8 cellular contexts compared by ENCODE assay signal in genomic region chr16:53704445-53704813, GRCh38. TPM values are rescaled to one million over a fixed set of nuclear protein-coding genes. Genes with fewer than 3 reads are reported as not detected.
A peak's percentile ranks its signal among the peaks of the same experiment; 100 is the strongest.
DNase-seq lines count a peak whose midpoint lies in the region; ATAC-seq and TF ChIP-seq lines count a peak whose summit lies in the region.

No MANE protein-coding gene starts in this region.

- H3K36me3 Mint-ChIP-seq in natural killer cell = no peaks in the 10 kb centered on the region

- H3K27ac ChIP-seq in coronary artery = peak overlapping the region; percentile 75 to 86

- H3K27me3 ChIP-seq in BJ (ENCODE audit: control insufficient read depth, insufficient read depth, low read length) = no peaks in the 10 kb centered on the region

- POLR2A ChIA-PET in BJ (lab: Charles Lee) = no interaction called here

- peaks cover 21 to 38% of the 10 kb centered on the region in 2 donors for H3K4me1 Mint-ChIP-seq in natural killer cell

- H3K27ac Mint-ChIP-seq in natural killer cell = peak overlapping the region; percentile 93 to 95

- H3K27me3 Mint-ChIP-seq in natural killer cell (ENCODE audit: low read depth in 2 of 2) = no peaks in the 10 kb centered on the region

- TF ChIP-seq CTCF in BJ (IDR thresholded peaks at IDR 0.05; ENCODE audit: insufficient read depth, low read depth, low read length) = no peak
- TF ChIP-seq CTCF in LNCaP clone FGC (IDR thresholded peaks at IDR 0.05; ENCODE audit: control insufficient read depth, extremely low read depth, insufficient read depth) = no peak
- TF ChIP-seq CTCF in coronary artery (IDR thresholded peaks at IDR 0.05) = no peak
- no peak for TF ChIP-seq CTCF in natural killer cell (IDR thresholded peaks at IDR 0.05)

- peaks cover 2% of the 10 kb centered on the region; the same call in 1 of the 2 replicates for H3K36me3 ChIP-seq in BJ (ENCODE audit: control insufficient read depth, insufficient read depth, low read length)

- peak overlapping the region; percentile 97 for H3K4me3 Mint-ChIP-seq in natural killer cell

- DNase-seq in BJ (ENCODE audit: low read depth) (no peak), LNCaP clone FGC (ENCODE audit: low read depth) (no peak), coronary artery (ENCODE audit: low spot score) (no peak), natural killer cell (no peak), H4 (ENCODE audit: low spot score) (no peak), NCI-H1048 (lab: John Stamatoyannopoulos, UW) (no peak)

- H3K9me3 Mint-ChIP-seq in natural killer cell = no peaks in the 10 kb centered on the region

- no peak for ATAC-seq in natural killer cell
- no peak for ATAC-seq in HG02938 (IDR thresholded peaks at IDR 0.05; ENCODE audit: unreplicated experiment)
- ATAC-seq in HG03460 (IDR thresholded peaks at IDR 0.05; ENCODE audit: unreplicated experiment) = no peak

- H3K4me3 ChIP-seq in BJ (ENCODE audit: low read depth, low read length) (peak overlapping the region; percentile 60), LNCaP clone FGC (ENCODE audit: low read depth, low read length) (peak overlapping the region; percentile 88), coronary artery (peak overlapping the region; percentile 98)

- CTCF ChIA-PET in BJ (lab: Yijun Ruan, JAX) = interaction anchor here (1.1 kb wide), 1 partner anchor 10 kb away, joined by 6 read pairs; no protein-coding TSS in a partner anchor

- intact Hi-C loops in natural killer cell (cut with micrococcal nuclease) = no loop called here

RNA-seq across cellular contexts. Expression of gene FTO, which starts 0.5 kb away (rescaled TPM):
- 86.3 and 95.2 TPM in 2 replicates for polyA plus RNA-seq in BJ (2011; rRNA removed)
- polyA minus RNA-seq in BJ (2011; rRNA and poly(A)+ RNA removed) = 76.8 and 85.3 TPM in 2 replicates
- total RNA-seq in natural killer cell = 10 to 100 TPM; 55.4 to 70.5 (median 55.4) TPM
- total RNA-seq in H4 (2014; rRNA removed; shearing (Covaris generic)) = 62.8 and 73.6 TPM in 2 replicates

RNA-seq across cellular contexts. Expression of gene RPGRIP1L, which starts 0.8 kb away (rescaled TPM):
- 5.0 and 8.3 TPM in 2 replicates for polyA plus RNA-seq in BJ (2011; rRNA removed)
- polyA minus RNA-seq in BJ (2011; rRNA and poly(A)+ RNA removed) = 6.7 and 8.3 TPM in 2 replicates
- 1 to 10 TPM; 2.3 to 3.0 (median 2.6) TPM for total RNA-seq in natural killer cell
- total RNA-seq in H4 (2014; rRNA removed; shearing (Covaris generic)) = 5.5 and 8.2 TPM in 2 replicates
